ENCODE assay signal across 1 cellular context in the genomic region with DNA sequence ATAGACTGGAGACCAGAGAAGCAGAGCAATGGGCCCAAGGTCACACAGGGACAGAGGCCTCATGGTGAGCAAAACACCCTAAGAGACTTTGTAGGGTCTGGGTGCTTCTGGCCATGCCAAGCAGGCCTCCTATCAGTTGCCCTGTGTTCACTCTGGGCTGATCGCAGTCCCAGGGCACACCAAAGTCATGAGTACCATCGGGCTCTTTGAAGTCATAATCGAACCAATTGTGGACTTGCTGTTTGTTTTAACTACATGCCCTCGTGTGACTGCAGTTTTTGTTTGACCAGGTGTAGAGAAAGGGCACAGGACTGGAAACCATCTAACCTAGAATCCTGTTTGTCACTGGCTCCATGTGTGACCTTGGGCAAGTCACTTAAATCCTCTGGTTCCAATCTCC.
TF ChIP-seq lines count a peak whose summit lies in the region.

No MANE protein-coding gene starts in this region.

TF ChIP-seq in liver, 16 proteins besides CTCF, POLR2A, EP300 and RAD21:
- TF ChIP-seq, protein P1, sequence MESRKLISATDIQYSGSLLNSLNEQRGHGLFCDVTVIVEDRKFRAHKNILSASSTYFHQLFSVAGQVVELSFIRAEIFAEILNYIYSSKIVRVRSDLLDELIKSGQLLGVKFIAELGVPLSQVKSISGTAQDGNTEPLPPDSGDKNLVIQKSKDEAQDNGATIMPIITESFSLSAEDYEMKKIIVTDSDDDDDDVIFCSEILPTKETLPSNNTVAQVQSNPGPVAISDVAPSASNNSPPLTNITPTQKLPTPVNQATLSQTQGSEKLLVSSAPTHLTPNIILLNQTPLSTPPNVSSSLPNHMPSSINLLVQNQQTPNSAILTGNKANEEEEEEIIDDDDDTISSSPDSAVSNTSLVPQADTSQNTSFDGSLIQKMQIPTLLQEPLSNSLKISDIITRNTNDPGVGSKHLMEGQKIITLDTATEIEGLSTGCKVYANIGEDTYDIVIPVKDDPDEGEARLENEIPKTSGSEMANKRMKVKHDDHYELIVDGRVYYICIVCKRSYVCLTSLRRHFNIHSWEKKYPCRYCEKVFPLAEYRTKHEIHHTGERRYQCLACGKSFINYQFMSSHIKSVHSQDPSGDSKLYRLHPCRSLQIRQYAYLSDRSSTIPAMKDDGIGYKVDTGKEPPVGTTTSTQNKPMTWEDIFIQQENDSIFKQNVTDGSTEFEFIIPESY (IDR thresholded peaks at IDR 0.05) = peak; percentile 51
- TF ChIP-seq, protein P2, sequence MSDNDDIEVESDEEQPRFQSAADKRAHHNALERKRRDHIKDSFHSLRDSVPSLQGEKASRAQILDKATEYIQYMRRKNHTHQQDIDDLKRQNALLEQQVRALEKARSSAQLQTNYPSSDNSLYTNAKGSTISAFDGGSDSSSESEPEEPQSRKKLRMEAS (IDR thresholded peaks at IDR 0.05) = peak; percentile 82
- TF ChIP-seq HNF4A (conservative IDR thresholded peaks at IDR 0.05) (peak; percentile 73 to 87), FOXA1 (IDR thresholded peaks at IDR 0.05) (peak; percentile 71), HNF4G (IDR thresholded peaks at IDR 0.05) (peak; percentile 30), FOXA2 (IDR thresholded peaks at IDR 0.05) (peak; percentile 71), GABPA (IDR thresholded peaks at IDR 0.05 in 1 of 2, conservative IDR thresholded peaks at IDR 0.05 in 1 of 2) (no peak), JUND (IDR thresholded peaks at IDR 0.05) (peak in 1 of 2 donors; percentile 57), SP1 (IDR thresholded peaks at IDR 0.05) (peak; percentile 54), YY1 (IDR thresholded peaks at IDR 0.05) (peak; percentile 74), RXRA (IDR thresholded peaks at IDR 0.05) (peak; percentile 92), NR2F2 (IDR thresholded peaks at IDR 0.05) (no peak)
- TF ChIP-seq, protein P3, sequence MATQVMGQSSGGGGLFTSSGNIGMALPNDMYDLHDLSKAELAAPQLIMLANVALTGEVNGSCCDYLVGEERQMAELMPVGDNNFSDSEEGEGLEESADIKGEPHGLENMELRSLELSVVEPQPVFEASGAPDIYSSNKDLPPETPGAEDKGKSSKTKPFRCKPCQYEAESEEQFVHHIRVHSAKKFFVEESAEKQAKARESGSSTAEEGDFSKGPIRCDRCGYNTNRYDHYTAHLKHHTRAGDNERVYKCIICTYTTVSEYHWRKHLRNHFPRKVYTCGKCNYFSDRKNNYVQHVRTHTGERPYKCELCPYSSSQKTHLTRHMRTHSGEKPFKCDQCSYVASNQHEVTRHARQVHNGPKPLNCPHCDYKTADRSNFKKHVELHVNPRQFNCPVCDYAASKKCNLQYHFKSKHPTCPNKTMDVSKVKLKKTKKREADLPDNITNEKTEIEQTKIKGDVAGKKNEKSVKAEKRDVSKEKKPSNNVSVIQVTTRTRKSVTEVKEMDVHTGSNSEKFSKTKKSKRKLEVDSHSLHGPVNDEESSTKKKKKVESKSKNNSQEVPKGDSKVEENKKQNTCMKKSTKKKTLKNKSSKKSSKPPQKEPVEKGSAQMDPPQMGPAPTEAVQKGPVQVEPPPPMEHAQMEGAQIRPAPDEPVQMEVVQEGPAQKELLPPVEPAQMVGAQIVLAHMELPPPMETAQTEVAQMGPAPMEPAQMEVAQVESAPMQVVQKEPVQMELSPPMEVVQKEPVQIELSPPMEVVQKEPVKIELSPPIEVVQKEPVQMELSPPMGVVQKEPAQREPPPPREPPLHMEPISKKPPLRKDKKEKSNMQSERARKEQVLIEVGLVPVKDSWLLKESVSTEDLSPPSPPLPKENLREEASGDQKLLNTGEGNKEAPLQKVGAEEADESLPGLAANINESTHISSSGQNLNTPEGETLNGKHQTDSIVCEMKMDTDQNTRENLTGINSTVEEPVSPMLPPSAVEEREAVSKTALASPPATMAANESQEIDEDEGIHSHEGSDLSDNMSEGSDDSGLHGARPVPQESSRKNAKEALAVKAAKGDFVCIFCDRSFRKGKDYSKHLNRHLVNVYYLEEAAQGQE (IDR thresholded peaks at IDR 0.05) = no peak
- TF ChIP-seq, protein P4, sequence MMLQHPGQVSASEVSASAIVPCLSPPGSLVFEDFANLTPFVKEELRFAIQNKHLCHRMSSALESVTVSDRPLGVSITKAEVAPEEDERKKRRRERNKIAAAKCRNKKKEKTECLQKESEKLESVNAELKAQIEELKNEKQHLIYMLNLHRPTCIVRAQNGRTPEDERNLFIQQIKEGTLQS (IDR thresholded peaks at IDR 0.05) = no peak
